Comparison of ENCODE assay signal across 24 cellular contexts in the genomic region with DNA sequence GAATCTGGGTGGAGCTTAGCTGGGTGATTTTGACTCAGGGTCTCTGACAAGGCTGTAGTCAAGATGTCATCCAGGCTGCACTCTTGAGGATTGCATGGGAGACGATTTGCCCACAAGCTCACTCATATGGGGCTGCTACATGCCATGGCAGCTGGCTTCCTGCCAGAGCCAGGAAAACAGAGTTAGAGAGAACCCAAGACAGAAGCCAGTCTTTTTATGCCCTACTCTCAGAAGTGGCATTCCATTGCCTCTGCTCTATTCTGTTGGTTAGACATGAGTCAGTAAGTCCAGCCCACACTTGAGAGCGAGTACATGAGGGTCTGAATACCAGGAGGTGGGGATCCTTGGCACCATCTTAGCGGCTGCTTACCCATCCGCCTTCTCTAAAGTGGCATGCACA.
"Had no signal": no experiment of that assay in that cellular context is flagged by ENCODE, and none has a peak within 500 bp of the region (broad histone marks: within the 10 kb centered on the region; RNA-seq: fewer than 3 reads in every experiment).

No MANE protein-coding gene starts in this region.

- DNase-seq: activated CD4-positive, alpha-beta T cell treated with anti-CD3 and anti-CD28 coated beads for 1 hour; activated CD4-positive, alpha-beta T cell treated with anti-CD3 and anti-CD28 coated beads, Interleukin-2, amount 50 U/mL, for 4 hours; activated CD8-positive, alpha-beta memory T cell treated with anti-CD3 and anti-CD28 coated beads, Interleukin-2, amount 10 ng/mL, durations not matched to agents 7 days and 5 days; activated gamma-delta T cell; activated T-cell treated with anti-CD3 and anti-CD28 coated beads, Interleukin-2, amount 50 U/mL, for 4 hours; aorta; erythroblast; islet precursor cell; mesenchymal stem cell; occipital lobe; right cardiac atrium; small intestine; stimulated activated CD4-positive, alpha-beta T cell treated with anti-CD3 and anti-CD28 coated beads, Interleukin-4, amount 100 ng/mL, for 24 hours; stimulated activated naive CD4-positive, alpha-beta T cell treated with Interleukin-2 at 50 U/mL for 16 hours; T-cell; T-helper 9 cell had no signal

- H3K36me3 ChIP-seq: breast epithelium had no signal

- H3K27me3 ChIP-seq: breast epithelium, gastroesophageal sphincter, hepatocyte, suprapubic skin had no signal

- H3K27ac Mint-ChIP-seq: activated CD8-positive, alpha-beta memory T cell treated with anti-CD3 and anti-CD28 coated beads, Interleukin-2, amount 10 ng/mL, durations not matched to agents 7 days and 5 days; activated naive CD8-positive, alpha-beta T cell; nephron; T-cell; type B pancreatic cell had no signal

- H3K27me3 Mint-ChIP-seq: activated CD8-positive, alpha-beta memory T cell treated with anti-CD3 and anti-CD28 coated beads, Interleukin-2, amount 10 ng/mL, durations not matched to agents 7 days and 5 days; activated naive CD8-positive, alpha-beta T cell; T-cell; type B pancreatic cell had no signal

- H3K9me3 ChIP-seq: breast epithelium, gastroesophageal sphincter, suprapubic skin had no signal

- ATAC-seq: activated CD8-positive, alpha-beta memory T cell treated with anti-CD3 and anti-CD28 coated beads, Interleukin-2, amount 10 ng/mL, durations not matched to agents 7 days and 5 days; gastroesophageal sphincter; left lobe of liver; right cardiac atrium; T-cell had no signal

- H3K4me3 ChIP-seq: breast epithelium, gastroesophageal sphincter, hepatocyte, suprapubic skin had no signal

- H3K4me3 Mint-ChIP-seq: activated CD8-positive, alpha-beta memory T cell treated with anti-CD3 and anti-CD28 coated beads, Interleukin-2, amount 10 ng/mL, durations not matched to agents 7 days and 5 days; activated naive CD8-positive, alpha-beta T cell; activated T-cell treated with anti-CD3 and anti-CD28 coated beads, Interleukin-2, amount 50 U/mL, for 4 hours; nephron; T-cell; type B pancreatic cell had no signal

- H3K9me3 Mint-ChIP-seq: activated T-cell treated with anti-CD3 and anti-CD28 coated beads, Interleukin-2, amount 50 U/mL, for 4 hours; nephron; T-cell; type B pancreatic cell had no signal

- H3K27ac ChIP-seq: breast epithelium, gastroesophageal sphincter, hepatocyte, suprapubic skin had no signal
